ENCODE assay signal across 8 cellular contexts in the genomic region with DNA sequence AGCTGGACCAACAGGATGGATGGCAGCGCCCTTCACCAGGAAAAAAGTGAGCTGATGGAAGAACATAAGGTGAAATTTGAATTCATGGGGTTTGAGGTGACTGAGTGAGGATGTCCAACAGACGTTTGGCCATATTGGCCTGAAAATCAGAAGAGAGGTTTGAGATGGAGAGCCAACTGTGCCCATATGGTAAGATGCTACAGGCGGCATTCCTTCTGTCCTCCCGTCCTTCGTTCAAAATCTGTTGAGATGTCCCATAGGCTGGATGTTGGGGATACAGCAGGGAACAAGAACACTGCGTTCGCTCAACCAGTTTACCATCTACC. TPM values are rescaled to one million over a fixed set of nuclear protein-coding genes. Genes with fewer than 3 reads are reported as not detected.
DNase-seq lines count a peak whose midpoint lies in the region; ATAC-seq, FAIRE-seq and TF ChIP-seq lines count a peak whose summit lies in the region.

No MANE protein-coding gene starts in this region.

- TF ChIP-seq CTCF in K562 (IDR thresholded peaks at IDR 0.05 in 2 of 3, conservative IDR thresholded peaks at IDR 0.05 in 1 of 3; ENCODE audit: insufficient read depth in 2 of 3, low read depth in 1 of 3, low read length in 3 of 3) = no peak
- TF ChIP-seq CTCF in right lobe of liver (IDR thresholded peaks at IDR 0.05) = no peak
- TF ChIP-seq CTCF in type B pancreatic cell (conservative IDR thresholded peaks at IDR 0.05) = no peak

- TSS peak; percentile 84 for BruUV-seq in K562 (replicated peaks; lab: Mats Ljungman, UMichigan)

- H3K4me1 ChIP-seq in CD4-positive, alpha-beta memory T cell (ENCODE audit: insufficient read depth, low read length) = peaks cover 32% of the 10 kb centered on the region
- H3K4me1 ChIP-seq in K562 (replicated peaks in 1 of 2; ENCODE audit: control insufficient read depth in 2 of 2, insufficient read depth in 2 of 2, low read length in 2 of 2) (peaks cover 14 to 22% of the 10 kb centered on the region in 2 experiments), right lobe of liver (peaks cover 0 to 11% (median 4%) of the 10 kb centered on the region in 4 donors)

- intact Hi-C loops in CD4-positive, alpha-beta memory T cell (cut with micrococcal nuclease) = loop anchor here (2.0 to 5.0 kb wide), 4 partner anchors 70 to 385 kb away; a partner anchor contains a TSS
- intact Hi-C loops in K562 (cut with micrococcal nuclease) = no loop called here
- intact Hi-C loops in right lobe of liver (cut with DNase I) = no loop called here

- no peak for TF ChIP-seq RAD21 in K562 (CRISPR knock-in tag; conservative IDR thresholded peaks at IDR 0.05 in 1 of 2, IDR thresholded peaks at IDR 0.05 in 1 of 2)

- H3K27ac ChIP-seq in CD4-positive, alpha-beta memory T cell (ENCODE audit: low read depth, low read length) = peak overlapping the region; percentile 96
- H3K27ac ChIP-seq in K562 (ENCODE audit: extremely low read depth, low read depth, low read length) (peak overlapping the region; percentile 83), right lobe of liver (peak overlapping the region; percentile 64 to 86 (median 83))

- in situ Hi-C loops in K562 (cut with MboI) = no loop called here

- ATAC-seq in HG02981 (IDR thresholded peaks at IDR 0.05; ENCODE audit: unreplicated experiment) (peak; percentile 3), K562 (peak; percentile 3), right lobe of liver (peak in 2 of 4 donors; percentile 23 to 32)
- ATAC-seq in activated CD4-positive, CD25-positive, alpha-beta regulatory T cell treated with anti-CD3 and anti-CD28 coated beads, Interleukin-2, amount 50 U/mL, for 24 hours = no peak

- H3K9me1 ChIP-seq in K562 (ENCODE audit: control insufficient read depth, insufficient read depth, low read length) = no peaks in the 10 kb centered on the region

- H3K9me3 ChIP-seq in CD4-positive, alpha-beta memory T cell (ENCODE audit: control insufficient read depth in 1 of 2, low read length in 2 of 2) = no peaks in the 10 kb centered on the region
- H3K9me3 ChIP-seq in K562 (replicated peaks; ENCODE audit: control insufficient read depth, insufficient read depth, low read depth, low read length) (peaks cover 4% of the 10 kb centered on the region; the same call in 1 of the 2 replicates), right lobe of liver (no peaks in the 10 kb centered on the region)

- H3K4me3 Mint-ChIP-seq in CD4-positive, alpha-beta memory T cell = peak overlapping the region; percentile 83 to 98 (median 93)
- peak overlapping the region; percentile 93 for H3K4me3 Mint-ChIP-seq in type B pancreatic cell

- H3K9ac ChIP-seq in K562 (ENCODE audit: insufficient read depth in 1 of 2, low read depth in 2 of 2, low read length in 2 of 2) = peak overlapping the region; percentile 81 to 96; a peak in 3 of 4 replicates

- peak overlapping the region; percentile 61 to 71 for H3K4me3 ChIP-seq in CD4-positive, alpha-beta memory T cell (ENCODE audit: low read length in 2 of 2)
- peak overlapping the region; percentile 88 for H3K4me3 ChIP-seq in K562
- peak overlapping the region; percentile 86 to 98 (median 96) for H3K4me3 ChIP-seq in right lobe of liver

- peak overlapping the region; percentile 90 to 100 (median 95) for H3K27ac Mint-ChIP-seq in CD4-positive, alpha-beta memory T cell
- peak overlapping the region; percentile 85 for H3K27ac Mint-ChIP-seq in type B pancreatic cell

- H3K36me3 ChIP-seq in CD4-positive, alpha-beta memory T cell (ENCODE audit: insufficient read depth, low read length) = peaks cover 23% of the 10 kb centered on the region
- peaks cover 23% of the 10 kb centered on the region for H3K36me3 ChIP-seq in K562 (ENCODE audit: control insufficient read depth, insufficient read depth, low read length)
- peaks cover 2 to 19% (median 6%) of the 10 kb centered on the region in 4 donors for H3K36me3 ChIP-seq in right lobe of liver

- peaks cover 0 to 8% (median 0%) of the 10 kb centered on the region in 8 donors for H3K9me3 Mint-ChIP-seq in CD4-positive, alpha-beta memory T cell
- no peaks in the 10 kb centered on the region for H3K9me3 Mint-ChIP-seq in type B pancreatic cell

- H3K79me2 ChIP-seq in K562 (ENCODE audit: control insufficient read depth, insufficient read depth, low read length) = peaks cover 51% of the 10 kb centered on the region

- H2AFZ ChIP-seq in K562 (ENCODE audit: low read depth, low read length) = peak overlapping the region; percentile 100

- peak; percentile 11 for FAIRE-seq in K562 (lab: Jason Lieb, UNC)

- peaks cover 20 to 47% (median 36%) of the 10 kb centered on the region in 4 donors for H3K4me1 Mint-ChIP-seq in CD4-positive, alpha-beta memory T cell
- peaks cover 25% of the 10 kb centered on the region for H3K4me1 Mint-ChIP-seq in type B pancreatic cell (ENCODE audit: unreplicated experiment)

- H4K20me1 ChIP-seq in K562 (replicated peaks; ENCODE audit: control insufficient read depth, insufficient read depth, low read length) = no peaks in the 10 kb centered on the region

- CTCF ChIA-PET in CD4-positive, alpha-beta memory T cell (lab: Charles Lee; ENCODE audit: partially characterized antibody) = interaction anchor here (1.2 kb wide), 2 partner anchors 84 to 107 kb away, joined by 3 read pairs; no protein-coding TSS in a partner anchor
- CTCF ChIA-PET in K562 (lab: Yijun Ruan, JAX; ENCODE audit: low intra/inter-chr PET ratio) = no interaction called here

- peaks cover 14 to 34% of the 10 kb centered on the region in 2 donors for H3K36me3 Mint-ChIP-seq in CD4-positive, alpha-beta memory T cell
- H3K36me3 Mint-ChIP-seq in type B pancreatic cell = peaks cover 6% of the 10 kb centered on the region

- TF ChIP-seq POLR2A in K562 (conservative IDR thresholded peaks at IDR 0.05) (no peak), right lobe of liver (IDR thresholded peaks at IDR 0.05) (no peak)

- POLR2A ChIA-PET in CD4-positive, alpha-beta memory T cell (lab: Charles Lee; ENCODE audit: partially characterized antibody) = interaction anchor here (0.6 to 2.5 kb wide), 14 partner anchors 9 to 558 kb away, joined by 3 to 40 read pairs (median 4); a partner anchor contains a TSS
- POLR2A ChIA-PET in K562 (lab: Yijun Ruan, JAX) = interaction anchor here (0.6 to 2.3 kb wide), 11 partner anchors 9 to 124 kb away, joined by 3 to 15 read pairs (median 9); no protein-coding TSS in a partner anchor

- 26% methylated on average over 7 of the region's 7 CpGs for WGBS in K562 (ENCODE audit: insufficient coverage, low coverage, missing lambda C conversion rate)
- WGBS in right lobe of liver (ENCODE audit: insufficient coverage, low coverage, low lambda C conversion rate, missing lambda C conversion rate) = 14% methylated on average over 7 of the region's 7 CpGs

- DNase-seq in CD4-positive, alpha-beta memory T cell = no peak
- DNase-seq in K562 (ENCODE audit: extremely low read depth in 1 of 4, low spot score in 3 of 4) (no peak), right lobe of liver (no peak), type B pancreatic cell (ENCODE audit: extremely low spot score, unreplicated experiment) (no peak), NCI-H2107 (lab: John Stamatoyannopoulos, UW) (no peak), NCI-H526 treated with DMSO at 0.1 percent for 48 hours (lab: John Stamatoyannopoulos, UW) (no peak)

- H3K4me2 ChIP-seq in K562 (ENCODE audit: insufficient read depth, low read length) = peak overlapping the region; percentile 89

- H3K27me3 Mint-ChIP-seq in CD4-positive, alpha-beta memory T cell = peaks cover 5 to 7% of the 10 kb centered on the region in 2 donors
- H3K27me3 Mint-ChIP-seq in type B pancreatic cell = peaks cover 11% of the 10 kb centered on the region

- H3K27me3 ChIP-seq in CD4-positive, alpha-beta memory T cell (ENCODE audit: insufficient read depth, low read length) = peaks cover 2% of the 10 kb centered on the region
- H3K27me3 ChIP-seq in K562 (ENCODE audit: control insufficient read depth in 2 of 2, insufficient read depth in 2 of 2, low read length in 2 of 2) (no peaks in the 10 kb centered on the region), right lobe of liver (no peaks in the 10 kb centered on the region)

- no peak for TF ChIP-seq EP300 in K562 (IDR thresholded peaks at IDR 0.05; ENCODE audit: low read length)

TF ChIP-seq in K562, 482 proteins besides CTCF, POLR2A, EP300 and RAD21 (continues in another document):
- TF ChIP-seq, protein P1, sequence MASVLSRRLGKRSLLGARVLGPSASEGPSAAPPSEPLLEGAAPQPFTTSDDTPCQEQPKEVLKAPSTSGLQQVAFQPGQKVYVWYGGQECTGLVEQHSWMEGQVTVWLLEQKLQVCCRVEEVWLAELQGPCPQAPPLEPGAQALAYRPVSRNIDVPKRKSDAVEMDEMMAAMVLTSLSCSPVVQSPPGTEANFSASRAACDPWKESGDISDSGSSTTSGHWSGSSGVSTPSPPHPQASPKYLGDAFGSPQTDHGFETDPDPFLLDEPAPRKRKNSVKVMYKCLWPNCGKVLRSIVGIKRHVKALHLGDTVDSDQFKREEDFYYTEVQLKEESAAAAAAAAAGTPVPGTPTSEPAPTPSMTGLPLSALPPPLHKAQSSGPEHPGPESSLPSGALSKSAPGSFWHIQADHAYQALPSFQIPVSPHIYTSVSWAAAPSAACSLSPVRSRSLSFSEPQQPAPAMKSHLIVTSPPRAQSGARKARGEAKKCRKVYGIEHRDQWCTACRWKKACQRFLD (CRISPR knock-in tag; IDR thresholded peaks at IDR 0.05) = peak; percentile 62; the same call in 1 of the 2 replicates
- no peak for TF ChIP-seq EP400 (IDR thresholded peaks at IDR 0.05)

RNA-seq across cellular contexts. Expression of a gene that starts 0.5 kb away (rescaled TPM):
- 10 to 100 TPM; 75.0 to 79.1 TPM for total RNA-seq in CD4-positive, alpha-beta memory T cell
- 10 to 100 TPM; 28.4 to 32.6 TPM for polyA plus RNA-seq in CD4-positive, alpha-beta memory T cell
- total RNA-seq in K562 (2011; cell fraction: chromatin; rRNA removed; ENCODE audit: low replicate concordance) = 145 and 164 TPM in 2 replicates
- 88.0 and 89.7 TPM in 2 replicates for total RNA-seq in K562 (2011; cell fraction: nucleolus; rRNA removed)
- 125 and 166 TPM in 2 replicates for total RNA-seq in K562 (2011; cell fraction: nucleoplasm; rRNA removed)
- 43.9 and 49.9 TPM in 2 replicates for total RNA-seq in K562 (2014; rRNA removed)
- total RNA-seq in K562 (2014; rRNA removed; fragmentation: Illumina TruSeq; extraction: Trizol) = 49.5 and 50.9 TPM in 2 replicates
- 49.4 and 50.4 TPM in 2 replicates for total RNA-seq in K562 (2015; rRNA removed; fragmentation: Illumina TruSeq; extraction: Trizol)
- 57.7 and 63.5 TPM in 2 replicates for total RNA-seq in K562 (2021)
- polyA plus RNA-seq in K562 (2011; rRNA removed) = 42.6 and 48.8 TPM in 2 replicates
- polyA plus RNA-seq in K562 (2011; cell fraction: cytosol; rRNA removed) = 26.9 and 37.2 TPM in 2 replicates
- polyA plus RNA-seq in K562 (2011; cell fraction: nucleus; rRNA removed) = 178 and 187 TPM in 2 replicates
- 43.6 and 44.4 TPM in 2 replicates for polyA plus RNA-seq in K562 (2012)
- 60.3 and 61.9 TPM in 2 replicates for polyA plus RNA-seq in K562 (2014; fragmentation: Illumina TruSeq; extraction: Trizol)
- polyA plus RNA-seq in K562 (2014; fragmentation: Nextera tagmentation; extraction: Ambion mirVana) = 1 to 10 TPM; 2.9 to 5.5 TPM
- polyA plus RNA-seq in K562 (2014; rRNA removed) = 55.3 and 55.9 TPM in 2 replicates
- 32.4 and 38.8 TPM in 2 replicates for polyA minus RNA-seq in K562 (2011; rRNA and poly(A)+ RNA removed)
- 14.8 and 19.9 TPM in 2 replicates for polyA minus RNA-seq in K562 (2011; cell fraction: cytosol; rRNA and poly(A)+ RNA removed)
- polyA minus RNA-seq in K562 (2011; cell fraction: nucleus; rRNA and poly(A)+ RNA removed) = 21.1 and 34.2 TPM in 2 replicates
- total RNA-seq in right lobe of liver = 10 to 100 TPM; 15.6 to 22.3 (median 16.5) TPM
- 37.8 and 53.0 TPM in 2 replicates for total RNA-seq in type B pancreatic cell (ENCODE audit: low replicate concordance)

Comparison
In these comparisons a context has a peak if more than half of its experiments do, and no peak if none do; other contexts are left out.
1. ATAC-seq: peak in HG02981 (single experiment) and K562 (single experiment); none in activated CD4-positive, CD25-positive, alpha-beta regulatory T cell treated with anti-CD3 and anti-CD28 coated beads, Interleukin-2, amount 50 U/mL, for 24 hours (0 of 2).
2. Peak in every context shown above with its lines, with median percentiles within 50 percentile points of each other: H3K27ac ChIP-seq and H3K4me3 ChIP-seq.